17 cellular contexts compared by ENCODE assay signal in genomic region chr2:152449578-152449977, GRCh38.
"Had no signal": no experiment of that assay in that cellular context is flagged by ENCODE, and none has a peak within 500 bp of the region (broad histone marks: within the 10 kb centered on the region; RNA-seq: fewer than 3 reads in every experiment).

No MANE protein-coding gene starts in this region.

- H3K4me3 ChIP-seq: upper lobe of left lung had no signal

- H3K4me3 Mint-ChIP-seq: activated CD4-positive, alpha-beta T cell treated with anti-CD3 and anti-CD28 coated beads, Interleukin-2, amount 10 ng/mL, durations not matched to agents 24 days and 14 days; activated CD8-positive, alpha-beta T cell treated with anti-CD3 and anti-CD28 coated beads, Interleukin-2, amount 10 ng/mL, durations not matched to agents 7 days and 5 days; naive B cell; stimulated activated naive B cell treated with anti-CD40 and anti-IgM and Interleukin-4, amounts not matched to agents 10 μg/mL and 1 μg/mL and 100 μg/mL, for 72 hours had no signal

- H3K27me3 ChIP-seq: upper lobe of left lung had no signal

- H3K27ac ChIP-seq: epithelial cell of prostate, upper lobe of left lung had no signal

- DNase-seq: activated CD4-positive, alpha-beta T cell treated with anti-CD3 and anti-CD28 coated beads, Interleukin-2, amount 10 ng/mL, durations not matched to agents 24 days and 14 days; activated CD4-positive, CD25-positive, alpha-beta regulatory T cell; activated CD8-positive, alpha-beta memory T cell treated with anti-CD3 and anti-CD28 coated beads, Interleukin-2, amount 50 U/mL, for 4 hours; activated CD8-positive, alpha-beta T cell treated with anti-CD3 and anti-CD28 coated beads, Interleukin-2, amount 10 ng/mL, durations not matched to agents 7 days and 5 days; activated effector memory CD4-positive, alpha-beta T cell treated with anti-CD3 and anti-CD28 coated beads, Interleukin-2, amount 50 U/mL, for 16 hours; activated T-cell treated with anti-CD3 and anti-CD28 coated beads, Interleukin-2, amount 50 U/mL, for 48 hours; central memory CD4-positive, alpha-beta T cell; foreskin melanocyte; left colon; naive B cell; stimulated activated CD4-positive, alpha-beta T cell treated with anti-CD3 and anti-CD28 coated beads, Interleukin-15, amount 100 ng/mL, for 24 hours; stimulated activated CD4-positive, alpha-beta T cell treated with anti-CD3 and anti-CD28 coated beads, Interleukin-4, amount 100 ng/mL, for 1 hour; stimulated activated naive B cell treated with anti-CD40 and anti-IgM and Interleukin-4, amounts not matched to agents 10 μg/mL and 1 μg/mL and 100 μg/mL, for 72 hours; upper lobe of left lung had no signal

- H3K9me3 Mint-ChIP-seq: activated naive CD4-positive, alpha-beta T cell treated with anti-CD3 and anti-CD28 coated beads, Interleukin-2, amount 50 U/mL, for 72 hours; naive B cell; stimulated activated naive B cell treated with anti-CD40 and anti-IgM and Interleukin-4, amounts not matched to agents 10 μg/mL and 1 μg/mL and 100 μg/mL, for 72 hours had no signal

- H3K4me1 Mint-ChIP-seq: naive B cell; stimulated activated naive B cell treated with anti-CD40 and anti-IgM and Interleukin-4, amounts not matched to agents 10 μg/mL and 1 μg/mL and 100 μg/mL, for 72 hours had no signal

- H3K9me3 ChIP-seq: upper lobe of left lung had no signal

- H3K27me3 Mint-ChIP-seq: naive B cell; stimulated activated naive B cell treated with anti-CD40 and anti-IgM and Interleukin-4, amounts not matched to agents 10 μg/mL and 1 μg/mL and 100 μg/mL, for 72 hours had no signal

- ATAC-seq: activated CD8-positive, alpha-beta T cell treated with anti-CD3 and anti-CD28 coated beads, Interleukin-2, amount 10 ng/mL, durations not matched to agents 7 days and 5 days; activated naive CD4-positive, alpha-beta T cell treated with anti-CD3 and anti-CD28 coated beads, Interleukin-2, amount 50 U/mL, for 72 hours; left colon; SK-N-SH treated with all-trans-retinoic acid at 6 μM for 48 hours; stimulated activated naive B cell treated with anti-CD40 and anti-IgM and Interleukin-4, amounts not matched to agents 10 μg/mL and 1 μg/mL and 100 μg/mL, for 72 hours had no signal

- H3K36me3 Mint-ChIP-seq: activated naive CD4-positive, alpha-beta T cell treated with anti-CD3 and anti-CD28 coated beads, Interleukin-2, amount 50 U/mL, for 72 hours; stimulated activated naive B cell treated with anti-CD40 and anti-IgM and Interleukin-4, amounts not matched to agents 10 μg/mL and 1 μg/mL and 100 μg/mL, for 72 hours had no signal

- H3K36me3 ChIP-seq: upper lobe of left lung had no signal

- H3K27ac Mint-ChIP-seq: activated CD4-positive, alpha-beta T cell treated with anti-CD3 and anti-CD28 coated beads, Interleukin-2, amount 10 ng/mL, durations not matched to agents 24 days and 14 days; activated CD8-positive, alpha-beta T cell treated with anti-CD3 and anti-CD28 coated beads, Interleukin-2, amount 10 ng/mL, durations not matched to agents 7 days and 5 days; activated naive CD4-positive, alpha-beta T cell treated with anti-CD3 and anti-CD28 coated beads, Interleukin-2, amount 50 U/mL, for 72 hours; naive B cell; stimulated activated naive B cell treated with anti-CD40 and anti-IgM and Interleukin-4, amounts not matched to agents 10 μg/mL and 1 μg/mL and 100 μg/mL, for 72 hours had no signal
